In the genomic region with DNA sequence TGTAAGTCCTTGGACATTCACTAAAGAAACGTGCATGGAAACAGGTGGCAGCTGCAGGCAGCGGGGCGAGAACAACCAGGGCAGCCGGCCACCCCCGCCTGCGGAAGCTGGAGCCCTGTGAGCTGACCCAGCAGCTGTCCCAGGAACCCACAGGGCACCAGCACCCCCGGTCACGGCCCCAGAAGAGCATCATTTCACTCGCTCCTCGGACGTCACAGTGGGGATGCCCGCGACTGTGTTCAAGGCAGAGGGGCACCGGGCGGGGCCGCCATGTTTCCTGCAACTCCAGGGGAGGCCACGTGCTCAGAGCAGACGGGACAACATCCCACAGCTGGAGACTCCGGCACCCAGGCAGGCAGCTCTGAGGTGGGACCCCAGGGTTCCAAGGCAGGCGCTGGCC, we compare ENCODE assay signal across 24 cellular contexts.
"Had no signal": no experiment of that assay in that cellular context is flagged by ENCODE, and none has a peak within 500 bp of the region (broad histone marks: within the 10 kb centered on the region; RNA-seq: fewer than 3 reads in every experiment).

No MANE protein-coding gene starts in this region.

- DNase-seq: Karpas-422, KG1, MG63, NCI-H1092, NCI-H1105 treated with DMSO at 0.1 percent for 48 hours, NCI-H1417 treated with DMSO at 0.1 percent for 48 hours, NCI-H146, NCI-H1694 treated with DMSO at 0.1 percent for 48 hours, NCI-H1930, NCI-H2081, NCI-H2107, NCI-H2171, NCI-H226, NCI-H446, NCI-H510A, NCI-H524 treated with DMSO at 0.1 percent for 48 hours, NCI-H69, NCI-H774, RPMI8226, SHP77 had no signal

- H3K36me3 ChIP-seq: MG63 had no signal

- H3K4me3 ChIP-seq: MG63 had no signal

- H3K27ac ChIP-seq: HL-60 had no signal

- ATAC-seq: SK-N-SH treated with all-trans-retinoic acid at 6 μM for 48 hours had no signal

- H3K9me3 ChIP-seq: MG63 had no signal

- H3K27me3 ChIP-seq: MG63 had no signal

- FAIRE-seq: HTR-8/SVneo, RCC 7860 had no signal
